ENCODE assay signal across 2 cellular contexts in the genomic region with DNA sequence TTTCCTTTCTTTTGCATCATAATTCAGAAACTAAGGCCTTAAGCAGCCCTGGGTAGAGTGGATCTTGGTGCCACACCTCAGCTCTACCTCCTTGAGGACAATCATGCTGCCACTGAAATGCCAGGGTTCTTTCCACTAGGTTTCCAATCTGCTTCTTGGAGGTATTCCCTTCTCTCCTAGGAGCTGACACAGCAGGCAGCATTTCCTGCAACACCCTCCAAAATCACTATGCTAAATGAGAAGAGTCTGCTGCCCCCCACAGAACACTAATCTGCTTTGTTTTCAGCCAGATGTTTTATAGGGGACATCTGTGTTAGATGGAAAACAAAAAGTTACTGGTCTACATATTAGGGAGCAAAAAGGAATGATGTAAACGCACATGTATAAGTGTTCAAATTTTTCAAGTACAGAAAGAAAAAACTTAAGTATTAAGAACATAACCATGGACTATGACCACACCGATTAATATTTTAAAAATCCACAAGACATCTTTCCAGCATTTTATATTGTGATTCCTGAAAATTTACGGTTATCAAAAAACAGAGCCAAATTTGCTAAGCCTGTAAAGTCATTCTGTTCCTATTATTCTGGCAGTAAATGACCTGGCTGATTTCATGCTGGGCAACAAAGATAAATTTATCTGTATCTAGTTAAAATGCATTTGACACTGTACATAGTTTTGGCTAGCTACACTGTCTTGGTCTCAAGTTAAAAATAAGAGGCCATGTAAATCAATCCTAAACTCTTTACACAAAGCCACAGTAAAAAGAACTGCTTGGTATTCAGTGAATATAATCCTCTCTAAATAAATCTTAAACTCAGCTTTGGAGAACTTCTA.
A peak's percentile ranks its signal among the peaks of the same experiment; 100 is the strongest.
TF ChIP-seq lines count a peak whose summit lies in the region.

No MANE protein-coding gene starts in this region.

TF ChIP-seq in GM23338, 12 proteins besides CTCF, POLR2A, EP300 and RAD21 (continued from another document):
- TF ChIP-seq, protein P1, sequence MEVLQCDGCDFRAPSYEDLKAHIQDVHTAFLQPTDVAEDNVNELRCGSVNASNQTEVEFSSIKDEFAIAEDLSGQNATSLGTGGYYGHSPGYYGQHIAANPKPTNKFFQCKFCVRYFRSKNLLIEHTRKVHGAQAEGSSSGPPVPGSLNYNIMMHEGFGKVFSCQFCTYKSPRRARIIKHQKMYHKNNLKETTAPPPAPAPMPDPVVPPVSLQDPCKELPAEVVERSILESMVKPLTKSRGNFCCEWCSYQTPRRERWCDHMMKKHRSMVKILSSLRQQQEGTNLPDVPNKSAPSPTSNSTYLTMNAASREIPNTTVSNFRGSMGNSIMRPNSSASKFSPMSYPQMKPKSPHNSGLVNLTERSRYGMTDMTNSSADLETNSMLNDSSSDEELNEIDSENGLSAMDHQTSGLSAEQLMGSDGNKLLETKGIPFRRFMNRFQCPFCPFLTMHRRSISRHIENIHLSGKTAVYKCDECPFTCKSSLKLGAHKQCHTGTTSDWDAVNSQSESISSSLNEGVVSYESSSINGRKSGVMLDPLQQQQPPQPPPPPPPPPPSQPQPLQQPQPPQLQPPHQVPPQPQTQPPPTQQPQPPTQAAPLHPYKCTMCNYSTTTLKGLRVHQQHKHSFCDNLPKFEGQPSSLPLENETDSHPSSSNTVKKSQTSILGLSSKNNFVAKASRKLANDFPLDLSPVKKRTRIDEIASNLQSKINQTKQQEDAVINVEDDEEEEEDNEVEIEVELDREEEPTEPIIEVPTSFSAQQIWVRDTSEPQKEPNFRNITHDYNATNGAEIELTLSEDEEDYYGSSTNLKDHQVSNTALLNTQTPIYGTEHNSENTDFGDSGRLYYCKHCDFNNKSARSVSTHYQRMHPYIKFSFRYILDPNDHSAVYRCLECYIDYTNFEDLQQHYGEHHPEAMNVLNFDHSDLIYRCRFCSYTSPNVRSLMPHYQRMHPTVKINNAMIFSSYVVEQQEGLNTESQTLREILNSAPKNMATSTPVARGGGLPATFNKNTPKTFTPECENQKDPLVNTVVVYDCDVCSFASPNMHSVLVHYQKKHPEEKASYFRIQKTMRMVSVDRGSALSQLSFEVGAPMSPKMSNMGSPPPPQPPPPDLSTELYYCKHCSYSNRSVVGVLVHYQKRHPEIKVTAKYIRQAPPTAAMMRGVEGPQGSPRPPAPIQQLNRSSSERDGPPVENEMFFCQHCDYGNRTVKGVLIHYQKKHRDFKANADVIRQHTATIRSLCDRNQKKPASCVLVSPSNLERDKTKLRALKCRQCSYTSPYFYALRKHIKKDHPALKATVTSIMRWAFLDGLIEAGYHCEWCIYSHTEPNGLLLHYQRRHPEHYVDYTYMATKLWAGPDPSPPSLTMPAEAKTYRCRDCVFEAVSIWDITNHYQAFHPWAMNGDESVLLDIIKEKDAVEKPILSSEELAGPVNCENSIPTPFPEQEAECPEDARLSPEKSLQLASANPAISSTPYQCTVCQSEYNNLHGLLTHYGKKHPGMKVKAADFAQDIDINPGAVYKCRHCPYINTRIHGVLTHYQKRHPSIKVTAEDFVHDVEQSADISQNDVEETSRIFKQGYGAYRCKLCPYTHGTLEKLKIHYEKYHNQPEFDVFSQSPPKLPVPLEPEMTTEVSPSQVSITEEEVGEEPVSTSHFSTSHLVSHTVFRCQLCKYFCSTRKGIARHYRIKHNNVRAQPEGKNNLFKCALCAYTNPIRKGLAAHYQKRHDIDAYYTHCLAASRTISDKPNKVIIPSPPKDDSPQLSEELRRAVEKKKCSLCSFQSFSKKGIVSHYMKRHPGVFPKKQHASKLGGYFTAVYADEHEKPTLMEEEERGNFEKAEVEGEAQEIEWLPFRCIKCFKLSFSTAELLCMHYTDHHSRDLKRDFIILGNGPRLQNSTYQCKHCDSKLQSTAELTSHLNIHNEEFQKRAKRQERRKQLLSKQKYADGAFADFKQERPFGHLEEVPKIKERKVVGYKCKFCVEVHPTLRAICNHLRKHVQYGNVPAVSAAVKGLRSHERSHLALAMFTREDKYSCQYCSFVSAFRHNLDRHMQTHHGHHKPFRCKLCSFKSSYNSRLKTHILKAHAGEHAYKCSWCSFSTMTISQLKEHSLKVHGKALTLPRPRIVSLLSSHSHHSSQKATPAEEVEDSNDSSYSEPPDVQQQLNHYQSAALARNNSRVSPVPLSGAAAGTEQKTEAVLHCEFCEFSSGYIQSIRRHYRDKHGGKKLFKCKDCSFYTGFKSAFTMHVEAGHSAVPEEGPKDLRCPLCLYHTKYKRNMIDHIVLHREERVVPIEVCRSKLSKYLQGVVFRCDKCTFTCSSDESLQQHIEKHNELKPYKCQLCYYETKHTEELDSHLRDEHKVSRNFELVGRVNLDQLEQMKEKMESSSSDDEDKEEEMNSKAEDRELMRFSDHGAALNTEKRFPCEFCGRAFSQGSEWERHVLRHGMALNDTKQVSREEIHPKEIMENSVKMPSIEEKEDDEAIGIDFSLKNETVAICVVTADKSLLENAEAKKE (CRISPR knock-in tag; IDR thresholded peaks at IDR 0.05), result 0 out of 2 replicates have a peak, but pooled peaks have one; percentile 24

TF ChIP-seq in SK-N-SH treated with all-trans-retinoic acid at 6 μM for 48 hours, 23 proteins besides CTCF, POLR2A, EP300 and RAD21 (continued from another document):
- TF ChIP-seq, protein P2, sequence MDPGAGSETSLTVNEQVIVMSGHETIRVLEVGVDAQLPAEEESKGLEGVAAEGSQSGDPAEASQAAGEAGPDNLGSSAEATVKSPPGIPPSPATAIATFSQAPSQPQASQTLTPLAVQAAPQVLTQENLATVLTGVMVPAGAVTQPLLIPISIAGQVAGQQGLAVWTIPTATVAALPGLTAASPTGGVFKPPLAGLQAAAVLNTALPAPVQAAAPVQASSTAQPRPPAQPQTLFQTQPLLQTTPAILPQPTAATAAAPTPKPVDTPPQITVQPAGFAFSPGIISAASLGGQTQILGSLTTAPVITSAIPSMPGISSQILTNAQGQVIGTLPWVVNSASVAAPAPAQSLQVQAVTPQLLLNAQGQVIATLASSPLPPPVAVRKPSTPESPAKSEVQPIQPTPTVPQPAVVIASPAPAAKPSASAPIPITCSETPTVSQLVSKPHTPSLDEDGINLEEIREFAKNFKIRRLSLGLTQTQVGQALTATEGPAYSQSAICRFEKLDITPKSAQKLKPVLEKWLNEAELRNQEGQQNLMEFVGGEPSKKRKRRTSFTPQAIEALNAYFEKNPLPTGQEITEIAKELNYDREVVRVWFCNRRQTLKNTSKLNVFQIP (CRISPR knock-in tag; IDR thresholded peaks at IDR 0.05; ENCODE audit: borderline replicate concordance, low read depth), result no peak
- TF ChIP-seq GLIS3 (CRISPR knock-in tag; IDR thresholded peaks at IDR 0.05) (no peak), ZC3H10 (CRISPR knock-in tag; IDR thresholded peaks at IDR 0.05) (no peak), ISL1 (CRISPR knock-in tag; IDR thresholded peaks at IDR 0.05) (no peak), BACH2 (CRISPR knock-in tag; IDR thresholded peaks at IDR 0.05; ENCODE audit: borderline replicate concordance) (no peak), ZNF70 (CRISPR knock-in tag; IDR thresholded peaks at IDR 0.05) (no peak)
- TF ChIP-seq, protein P3, sequence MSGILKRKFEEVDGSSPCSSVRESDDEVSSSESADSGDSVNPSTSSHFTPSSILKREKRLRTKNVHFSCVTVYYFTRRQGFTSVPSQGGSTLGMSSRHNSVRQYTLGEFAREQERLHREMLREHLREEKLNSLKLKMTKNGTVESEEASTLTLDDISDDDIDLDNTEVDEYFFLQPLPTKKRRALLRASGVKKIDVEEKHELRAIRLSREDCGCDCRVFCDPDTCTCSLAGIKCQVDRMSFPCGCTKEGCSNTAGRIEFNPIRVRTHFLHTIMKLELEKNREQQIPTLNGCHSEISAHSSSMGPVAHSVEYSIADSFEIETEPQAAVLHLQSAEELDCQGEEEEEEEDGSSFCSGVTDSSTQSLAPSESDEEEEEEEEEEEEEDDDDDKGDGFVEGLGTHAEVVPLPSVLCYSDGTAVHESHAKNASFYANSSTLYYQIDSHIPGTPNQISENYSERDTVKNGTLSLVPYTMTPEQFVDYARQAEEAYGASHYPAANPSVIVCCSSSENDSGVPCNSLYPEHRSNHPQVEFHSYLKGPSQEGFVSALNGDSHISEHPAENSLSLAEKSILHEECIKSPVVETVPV (CRISPR knock-in tag; IDR thresholded peaks at IDR 0.05), result no peak
